29 cellular contexts compared by ENCODE assay signal in genomic region chr12:56134897-56135296, GRCh38.
"Had no signal": no experiment of that assay in that cellular context is flagged by ENCODE, and none has a peak within 500 bp of the region (broad histone marks: within the 10 kb centered on the region; RNA-seq: fewer than 3 reads in every experiment).

No MANE protein-coding gene starts in this region.

- H3K9me3 ChIP-seq: esophagus muscularis mucosa, gastrocnemius medialis, heart left ventricle had no signal

- H3K27ac Mint-ChIP-seq: activated B cell treated with CpG ODN at 0.5 μM for 24 hours; T-helper 2 cell treated with Interferon-gamma antibody and Interleukin-4, amounts not matched to agents 5 μg/mL and 100 μg/mL, for 36 hours had no signal

- ATAC-seq: effector memory CD8-positive, alpha-beta T cell; foreskin keratinocyte; gastrocnemius medialis; heart left ventricle; T-cell had no signal

- H3K9me3 Mint-ChIP-seq: activated B cell treated with CpG ODN at 0.5 μM for 24 hours; activated CD4-positive, alpha-beta memory T cell treated with anti-CD3 and anti-CD28 coated beads for 36 hours; activated naive CD4-positive, alpha-beta T cell treated with anti-CD3 and anti-CD28 coated beads for 36 hours; activated naive CD4-positive, alpha-beta T cell treated with anti-CD3 and anti-CD28 coated beads, Interleukin-2, amount 50 U/mL, for 24 hours; activated T-helper 2 cell treated with anti-CD3 and anti-CD28 coated beads, Interferon-gamma antibody, Interleukin-2, Interleukin-4, amounts not matched to agents 10 μg/mL and 5 μg/mL and 100 μg/mL, durations not matched to agents 14 hours and 24 hours and 36 hours; effector memory CD8-positive, alpha-beta T cell; T-cell had no signal

- H3K27me3 Mint-ChIP-seq: activated B cell treated with CpG ODN at 0.5 μM for 24 hours; activated CD4-positive, alpha-beta memory T cell treated with anti-CD3 and anti-CD28 coated beads for 36 hours; activated naive CD4-positive, alpha-beta T cell treated with anti-CD3 and anti-CD28 coated beads, Interleukin-2, amount 50 U/mL, for 24 hours; effector memory CD8-positive, alpha-beta T cell; T-cell had no signal

- DNase-seq: activated B cell treated with CpG ODN at 0.5 μM for 24 hours; activated CD4-positive, alpha-beta memory T cell treated with anti-CD3 and anti-CD28 coated beads for 36 hours; activated CD4-positive, alpha-beta T cell treated with anti-CD3 and anti-CD28 coated beads for 48 hours; activated CD8-positive, alpha-beta memory T cell treated with anti-CD3 and anti-CD28 coated beads, Interleukin-2, amount 50 U/mL, for 48 hours; activated effector memory CD4-positive, alpha-beta T cell treated with anti-CD3 and anti-CD28 coated beads, Interleukin-2, amount 50 U/mL, for 16 hours; activated naive CD4-positive, alpha-beta T cell treated with anti-CD3 and anti-CD28 coated beads for 36 hours; amniotic stem cell; anterior cingulate cortex; brain microvascular endothelial cell; caudate nucleus; cortex of kidney; dermis blood vessel endothelial cell; effector CD4-positive, alpha-beta T cell; effector memory CD8-positive, alpha-beta T cell; erythroblast; foreskin keratinocyte; gastrocnemius medialis; glutamatergic neuron; heart left ventricle; hypothalamus; SW 1271; T-cell; T1000; WERI-Rb-1 had no signal

- H3K4me3 Mint-ChIP-seq: activated B cell treated with CpG ODN at 0.5 μM for 24 hours; activated CD4-positive, alpha-beta memory T cell treated with anti-CD3 and anti-CD28 coated beads for 36 hours; activated naive CD4-positive, alpha-beta T cell treated with anti-CD3 and anti-CD28 coated beads for 36 hours; activated naive CD4-positive, alpha-beta T cell treated with anti-CD3 and anti-CD28 coated beads, Interleukin-2, amount 50 U/mL, for 24 hours; effector memory CD8-positive, alpha-beta T cell; T-helper 1 cell treated with Interleukin-12 subunit alpha and Interleukin-12 subunit beta and Interleukin-4 antibody, amounts not matched to agents 30 μg/mL and 1 μg/mL, for 36 hours; T-helper 2 cell treated with Interferon-gamma antibody and Interleukin-4, amounts not matched to agents 5 μg/mL and 100 μg/mL, for 36 hours had no signal
